25 cellular contexts compared by ENCODE assay signal in genomic region chr7:1252543-1253090, GRCh38. TPM values are rescaled to one million over a fixed set of nuclear protein-coding genes. Genes with fewer than 3 reads are reported as not detected.
"Had no signal": no experiment of that assay in that cellular context is flagged by ENCODE, and none has a peak within 500 bp of the region (broad histone marks: within the 10 kb centered on the region; RNA-seq: fewer than 3 reads in every experiment).

No MANE protein-coding gene starts in this region.

- H3K4me2 ChIP-seq: KMS-11 had no signal

- H3K27ac Mint-ChIP-seq: activated CD4-positive, alpha-beta memory T cell treated with anti-CD3 and anti-CD28 coated beads for 36 hours; activated CD4-positive, alpha-beta T cell treated with anti-CD3 and anti-CD28 coated beads, Interleukin-2, amount 10 ng/mL, durations not matched to agents 7 days and 5 days; activated naive CD4-positive, alpha-beta T cell treated with anti-CD3 and anti-CD28 coated beads for 36 hours; activated naive CD8-positive, alpha-beta T cell; activated T-helper 17 cell treated with anti-CD3 and anti-CD28 coated beads, Interleukin-2, amount 50 U/mL, for 72 hours; T-cell had no signal

- H3K9me3 Mint-ChIP-seq: activated CD4-positive, alpha-beta memory T cell treated with anti-CD3 and anti-CD28 coated beads for 36 hours; activated CD4-positive, alpha-beta T cell treated with anti-CD3 and anti-CD28 coated beads, Interleukin-2, amount 10 ng/mL, durations not matched to agents 7 days and 5 days; activated naive CD4-positive, alpha-beta T cell treated with anti-CD3 and anti-CD28 coated beads for 36 hours; activated T-helper 17 cell treated with anti-CD3 and anti-CD28 coated beads, Interleukin-2, amount 50 U/mL, for 72 hours; T-cell had no signal

- H3K36me3 ChIP-seq: brain microvascular endothelial cell, cardiac muscle cell had no signal

- H3K27ac ChIP-seq: brain microvascular endothelial cell, cardiac muscle cell, KMS-11 had no signal

- DNase-seq: activated CD4-positive, alpha-beta memory T cell treated with anti-CD3 and anti-CD28 coated beads for 36 hours; activated CD4-positive, alpha-beta T cell treated with anti-CD3 and anti-CD28 coated beads, Interleukin-2, amount 10 ng/mL, durations not matched to agents 7 days and 5 days; activated CD4-positive, CD25-positive, alpha-beta regulatory T cell; activated gamma-delta T cell; activated naive CD4-positive, alpha-beta T cell treated with anti-CD3 and anti-CD28 coated beads for 36 hours; activated T-cell treated with anti-CD3 and anti-CD28 coated beads for 4 hours; activated T-cell treated with anti-CD3 and anti-CD28 coated beads, Interleukin-2, amount 50 U/mL, for 48 hours; brain microvascular endothelial cell; NCI-H1092; NCI-H1930; NCI-H510A treated with DMSO at 0.1 percent for 48 hours; NK-92 treated with Interleukin-12 subunit alpha and Interleukin-12 subunit beta, amount 100 ng/mL, for 24 hours; SIG-M5; T-cell; T-helper 2 cell; T1000 had no signal

- FAIRE-seq: RCC 7860, TTC549 had no signal

- ATAC-seq: activated T-helper 17 cell treated with anti-CD3 and anti-CD28 coated beads, Interleukin-2, amount 50 U/mL, for 72 hours; T-cell had no signal

- H3K4me3 Mint-ChIP-seq: activated CD4-positive, alpha-beta memory T cell treated with anti-CD3 and anti-CD28 coated beads for 36 hours; activated CD4-positive, alpha-beta T cell treated with anti-CD3 and anti-CD28 coated beads, Interleukin-2, amount 10 ng/mL, durations not matched to agents 7 days and 5 days; activated naive CD4-positive, alpha-beta T cell treated with anti-CD3 and anti-CD28 coated beads for 36 hours; activated naive CD8-positive, alpha-beta T cell; activated T-helper 17 cell treated with anti-CD3 and anti-CD28 coated beads, Interleukin-2, amount 50 U/mL, for 72 hours; T-cell had no signal

- H3K36me3 Mint-ChIP-seq: activated CD4-positive, alpha-beta memory T cell treated with anti-CD3 and anti-CD28 coated beads for 36 hours; activated naive CD8-positive, alpha-beta T cell; T-cell had no signal

- H3K9ac ChIP-seq: KMS-11 had no signal

- H3K4me3 ChIP-seq: cardiac muscle cell, SK-N-MC had no signal

- H3K4me1 Mint-ChIP-seq: activated CD4-positive, alpha-beta T cell treated with anti-CD3 and anti-CD28 coated beads, Interleukin-2, amount 10 ng/mL, durations not matched to agents 7 days and 5 days; activated T-helper 17 cell treated with anti-CD3 and anti-CD28 coated beads, Interleukin-2, amount 50 U/mL, for 72 hours had no signal

RNA-seq across cellular contexts. Expression of gene UNCX, which starts 19.9 kb away (rescaled TPM):
- total RNA-seq: activated CD4-positive, alpha-beta memory T cell treated with anti-CD3 and anti-CD28 coated beads for 36 hours; activated CD4-positive, alpha-beta T cell treated with anti-CD3 and anti-CD28 coated beads, Interleukin-2, amount 10 ng/mL, durations not matched to agents 7 days and 5 days; activated CD8-positive, alpha-beta memory T cell treated with anti-CD3 and anti-CD28 coated beads for 36 hours; activated naive CD4-positive, alpha-beta T cell treated with anti-CD3 and anti-CD28 coated beads for 36 hours; activated T-helper 17 cell treated with anti-CD3 and anti-CD28 coated beads, Interleukin-2, amount 50 U/mL, for 72 hours; MCF 10A; T-cell had no signal
